ENCODE assay signal across 24 cellular contexts in the genomic region with DNA sequence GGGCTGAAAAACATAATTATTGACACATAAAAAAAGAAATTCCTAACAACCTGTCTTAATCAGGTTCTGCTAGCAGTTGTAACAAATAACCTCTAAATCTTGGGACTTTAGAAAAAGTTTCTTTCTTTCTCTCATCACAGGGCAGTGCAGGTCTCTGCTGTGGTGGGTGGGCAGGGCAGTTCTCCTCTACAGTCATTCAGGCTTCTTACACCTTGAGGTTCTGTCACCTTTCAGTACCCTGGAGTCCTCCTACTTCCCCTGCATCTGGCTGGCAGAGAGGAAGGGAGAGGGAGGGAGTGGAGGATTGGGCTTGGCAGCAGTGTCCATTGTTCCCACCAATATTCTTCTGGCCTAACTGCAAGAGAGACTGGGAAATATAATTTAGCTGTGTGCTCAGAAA.
"Had no signal": no experiment of that assay in that cellular context is flagged by ENCODE, and none has a peak within 500 bp of the region (broad histone marks: within the 10 kb centered on the region; RNA-seq: fewer than 3 reads in every experiment).

No MANE protein-coding gene starts in this region.

- H3K27me3 ChIP-seq: breast epithelium had no signal

- H3K9me3 Mint-ChIP-seq: activated CD4-positive, alpha-beta T cell treated with anti-CD3 and anti-CD28 coated beads, Interleukin-2, amount 10 ng/mL, durations not matched to agents 24 days and 14 days; activated T-helper 17 cell treated with anti-CD3 and anti-CD28 coated beads, Interleukin-2, amount 50 U/mL, for 72 hours; WTC11 had no signal

- H3K9me3 ChIP-seq: breast epithelium had no signal

- H3K4me1 Mint-ChIP-seq: activated CD8-positive, alpha-beta memory T cell treated with anti-CD3 and anti-CD28 coated beads, Interleukin-2, amount 10 ng/mL, durations not matched to agents 7 days and 5 days; activated naive CD8-positive, alpha-beta T cell treated with anti-CD3 and anti-CD28 coated beads, Interleukin-2, amount 10 ng/mL, durations not matched to agents 7 days and 5 days; activated T-helper 17 cell treated with anti-CD3 and anti-CD28 coated beads, Interleukin-2, amount 50 U/mL, for 72 hours had no signal

- H3K4me3 ChIP-seq: breast epithelium had no signal

- H3K36me3 ChIP-seq: breast epithelium had no signal

- DNase-seq: activated CD4-positive, alpha-beta T cell treated with anti-CD3 and anti-CD28 coated beads for 1 hour; activated CD4-positive, alpha-beta T cell treated with anti-CD3 and anti-CD28 coated beads, Interleukin-2, amount 10 ng/mL, durations not matched to agents 24 days and 14 days; activated CD4-positive, alpha-beta T cell treated with anti-CD3 and anti-CD28 coated beads, Interleukin-2, amount 50 U/mL, for 48 hours; activated CD8-positive, alpha-beta memory T cell treated with anti-CD3 and anti-CD28 coated beads, Interleukin-2, amount 10 ng/mL, durations not matched to agents 7 days and 5 days; activated gamma-delta T cell; activated naive CD4-positive, alpha-beta T cell treated with anti-CD3 and anti-CD28 coated beads for 36 hours; activated naive CD8-positive, alpha-beta T cell treated with anti-CD3 and anti-CD28 coated beads, Interleukin-2, amount 10 ng/mL, durations not matched to agents 7 days and 5 days; activated T-cell treated with anti-CD3 and anti-CD28 coated beads for 4 hours; activated T-cell treated with anti-CD3 and anti-CD28 coated beads, Interleukin-2, amount 50 U/mL, for 48 hours; aorta; NCI-H1105 treated with DMSO at 0.1 percent for 48 hours; NCI-H1436 treated with DMSO at 0.1 percent for 48 hours; NCI-H187; NCI-H2081; NCI-H510A treated with DMSO at 0.1 percent for 48 hours; NCI-H69; NK-92 treated with Interleukin-12 subunit alpha and Interleukin-12 subunit beta, amount 100 ng/mL, for 24 hours; PC-3; SHP77 treated with DMSO at 0.1 percent for 48 hours; T-helper 17 cell; T-helper 9 cell had no signal

- H3K36me3 Mint-ChIP-seq: activated naive CD8-positive, alpha-beta T cell treated with anti-CD3 and anti-CD28 coated beads, Interleukin-2, amount 10 ng/mL, durations not matched to agents 7 days and 5 days; WTC11 had no signal

- ATAC-seq: activated CD8-positive, alpha-beta memory T cell treated with anti-CD3 and anti-CD28 coated beads, Interleukin-2, amount 10 ng/mL, durations not matched to agents 7 days and 5 days; activated T-helper 17 cell treated with anti-CD3 and anti-CD28 coated beads, Interleukin-2, amount 50 U/mL, for 72 hours; PC-3; T-helper 17 cell; WTC11 had no signal

- H3K27ac ChIP-seq: breast epithelium had no signal

- H3K4me3 Mint-ChIP-seq: activated CD4-positive, alpha-beta T cell treated with anti-CD3 and anti-CD28 coated beads, Interleukin-2, amount 10 ng/mL, durations not matched to agents 24 days and 14 days; activated CD8-positive, alpha-beta memory T cell treated with anti-CD3 and anti-CD28 coated beads, Interleukin-2, amount 10 ng/mL, durations not matched to agents 7 days and 5 days; activated naive CD4-positive, alpha-beta T cell treated with anti-CD3 and anti-CD28 coated beads for 36 hours; activated naive CD8-positive, alpha-beta T cell treated with anti-CD3 and anti-CD28 coated beads, Interleukin-2, amount 10 ng/mL, durations not matched to agents 7 days and 5 days; activated T-helper 17 cell treated with anti-CD3 and anti-CD28 coated beads, Interleukin-2, amount 50 U/mL, for 72 hours; T-helper 17 cell; WTC11 had no signal

- H3K27me3 Mint-ChIP-seq: activated CD4-positive, alpha-beta T cell treated with anti-CD3 and anti-CD28 coated beads, Interleukin-2, amount 10 ng/mL, durations not matched to agents 24 days and 14 days; activated naive CD8-positive, alpha-beta T cell treated with anti-CD3 and anti-CD28 coated beads, Interleukin-2, amount 10 ng/mL, durations not matched to agents 7 days and 5 days; activated T-helper 17 cell treated with anti-CD3 and anti-CD28 coated beads, Interleukin-2, amount 50 U/mL, for 72 hours; T-helper 17 cell had no signal

- H3K27ac Mint-ChIP-seq: activated CD4-positive, alpha-beta T cell treated with anti-CD3 and anti-CD28 coated beads, Interleukin-2, amount 10 ng/mL, durations not matched to agents 24 days and 14 days; activated CD8-positive, alpha-beta memory T cell treated with anti-CD3 and anti-CD28 coated beads, Interleukin-2, amount 10 ng/mL, durations not matched to agents 7 days and 5 days; activated naive CD4-positive, alpha-beta T cell treated with anti-CD3 and anti-CD28 coated beads for 36 hours; activated naive CD8-positive, alpha-beta T cell treated with anti-CD3 and anti-CD28 coated beads, Interleukin-2, amount 10 ng/mL, durations not matched to agents 7 days and 5 days; activated T-helper 17 cell treated with anti-CD3 and anti-CD28 coated beads, Interleukin-2, amount 50 U/mL, for 72 hours; T-helper 17 cell; WTC11 had no signal
